Comparison of ENCODE assay signal across 27 cellular contexts in genomic region chr5:35096209-35096608, GRCh38. TPM values are rescaled to one million over a fixed set of nuclear protein-coding genes. Genes with fewer than 3 reads are reported as not detected.
"Had no signal": no experiment of that assay in that cellular context is flagged by ENCODE, and none has a peak within 500 bp of the region (broad histone marks: within the 10 kb centered on the region; RNA-seq: fewer than 3 reads in every experiment).

No MANE protein-coding gene starts in this region.

- DNase-seq: activated CD4-positive, alpha-beta T cell treated with anti-CD3 and anti-CD28 coated beads for 1 hour; activated CD8-positive, alpha-beta memory T cell treated with anti-CD3 and anti-CD28 coated beads for 24 hours; activated CD8-positive, alpha-beta memory T cell treated with anti-CD3 and anti-CD28 coated beads, Interleukin-2, amount 50 U/mL, for 48 hours; activated effector memory CD4-positive, alpha-beta T cell treated with anti-CD3 and anti-CD28 coated beads, Interleukin-2, amount 50 U/mL, for 16 hours; activated T-cell treated with anti-CD3 and anti-CD28 coated beads, Interleukin-2, amount 50 U/mL, for 48 hours; effector CD8-positive, alpha-beta T cell; foreskin melanocyte; kidney; left ventricle myocardium superior; stimulated activated CD4-positive, alpha-beta T cell treated with anti-CD3 and anti-CD28 coated beads, Interleukin-2, amount 100 ng/mL, for 24 hours; stimulated activated naive CD8-positive, alpha-beta T cell treated with anti-CD3 and anti-CD28 coated beads, Interleukin-15, Interleukin-2, amounts not matched to agents 100 U/mL and 50 U/mL, for 24 hours; substantia nigra; T-helper 17 cell; WERI-Rb-1 had no signal

- H3K27me3 Mint-ChIP-seq: dendritic cell treated with granulocyte-macrophage colony-stimulating factor and Interleukin-4, amounts not matched to agents 40 ng/mL and 50 ng/mL, for 4 days; progenitor cell of endocrine pancreas had no signal

- H3K36me3 Mint-ChIP-seq: activated naive CD4-positive, alpha-beta T cell treated with anti-CD3 and anti-CD28 coated beads, Interleukin-2, amount 50 U/mL, for 24 hours; memory B cell had no signal

- ATAC-seq: left ventricle myocardium superior; stimulated activated naive CD8-positive, alpha-beta T cell treated with anti-CD3 and anti-CD28 coated beads, Interleukin-15, Interleukin-2, amounts not matched to agents 100 U/mL and 50 U/mL, for 24 hours; T-helper 17 cell had no signal

- H3K9me3 ChIP-seq: ascending aorta, esophagus muscularis mucosa, tibial nerve, vagina had no signal

- H3K4me3 Mint-ChIP-seq: activated naive CD4-positive, alpha-beta T cell treated with anti-CD3 and anti-CD28 coated beads, Interleukin-2, amount 50 U/mL, for 24 hours; dendritic cell treated with granulocyte-macrophage colony-stimulating factor and Interleukin-4, amounts not matched to agents 40 ng/mL and 50 ng/mL, for 4 days; memory B cell; T-helper 17 cell had no signal

- H3K27ac Mint-ChIP-seq: activated naive CD4-positive, alpha-beta T cell treated with anti-CD3 and anti-CD28 coated beads, Interleukin-2, amount 50 U/mL, for 24 hours; dendritic cell treated with granulocyte-macrophage colony-stimulating factor and Interleukin-4, amounts not matched to agents 40 ng/mL and 50 ng/mL, for 4 days; memory B cell; progenitor cell of endocrine pancreas; T-helper 17 cell had no signal

- H3K4me1 ChIP-seq: ascending aorta, esophagus muscularis mucosa had no signal

- H3K27me3 ChIP-seq: ascending aorta, esophagus muscularis mucosa, tibial nerve, vagina had no signal

- H3K9me3 Mint-ChIP-seq: activated naive CD4-positive, alpha-beta T cell treated with anti-CD3 and anti-CD28 coated beads, Interleukin-2, amount 50 U/mL, for 24 hours; dendritic cell treated with granulocyte-macrophage colony-stimulating factor and Interleukin-4, amounts not matched to agents 40 ng/mL and 50 ng/mL, for 4 days; memory B cell had no signal

- H3K4me1 Mint-ChIP-seq: activated naive CD4-positive, alpha-beta T cell treated with anti-CD3 and anti-CD28 coated beads, Interleukin-2, amount 50 U/mL, for 24 hours had no signal

- H3K4me3 ChIP-seq: ascending aorta, esophagus muscularis mucosa, tibial nerve, vagina had no signal

- H3K27ac ChIP-seq: ascending aorta, esophagus muscularis mucosa, tibial nerve, vagina, WERI-Rb-1 had no signal

- H3K36me3 ChIP-seq: ascending aorta, esophagus muscularis mucosa, tibial nerve, vagina, WERI-Rb-1 had no signal

RNA-seq across cellular contexts. Expression of gene AGXT2, which starts 48.5 kb away (rescaled TPM):
- total RNA-seq: ascending aorta, bronchial epithelial cell, chondrocyte, endothelial cell of umbilical vein, esophagus muscularis mucosa, left ventricle myocardium superior, mononuclear cell, omental fat pad, progenitor cell of endocrine pancreas, T-helper 17 cell, tibial nerve, vagina had no signal
